Comparison of ENCODE assay signal across 1 cellular context in the genomic region with DNA sequence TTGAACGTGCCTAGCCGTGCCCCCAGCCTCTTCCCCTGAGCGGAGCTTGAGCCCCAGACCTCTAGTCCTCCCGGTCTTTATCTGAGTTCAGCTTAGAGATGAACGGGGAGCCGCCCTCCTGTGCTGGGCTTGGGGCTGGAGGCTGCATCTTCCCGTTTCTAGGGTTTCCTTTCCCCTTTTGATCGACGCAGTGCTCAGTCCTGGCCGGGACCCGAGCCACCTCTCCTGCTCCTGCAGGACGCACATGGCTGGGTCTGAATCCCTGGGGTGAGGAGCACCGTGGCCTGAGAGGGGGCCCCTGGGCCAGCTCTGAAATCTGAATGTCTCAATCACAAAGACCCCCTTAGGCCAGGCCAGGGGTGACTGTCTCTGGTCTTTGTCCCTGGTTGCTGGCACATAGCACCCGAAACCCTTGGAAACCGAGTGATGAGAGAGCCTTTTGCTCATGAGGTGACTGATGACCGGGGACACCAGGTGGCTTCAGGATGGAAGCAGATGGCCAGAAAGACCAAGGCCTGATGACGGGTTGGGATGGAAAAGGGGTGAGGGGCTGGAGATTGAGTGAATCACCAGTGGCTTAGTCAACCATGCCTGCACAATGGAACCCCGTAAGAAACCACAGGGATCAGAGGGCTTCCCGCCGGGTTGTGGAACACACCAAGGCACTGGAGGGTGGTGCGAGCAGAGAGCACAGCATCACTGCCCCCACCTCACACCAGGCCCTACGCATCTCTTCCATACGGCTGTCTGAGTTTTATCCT.
TF ChIP-seq lines count a peak whose summit lies in the region.

No MANE protein-coding gene starts in this region.

TF ChIP-seq in HepG2, 621 proteins besides CTCF, POLR2A, EP300 and RAD21 (continued from another document and continues in another):
- TF ChIP-seq, protein P1, sequence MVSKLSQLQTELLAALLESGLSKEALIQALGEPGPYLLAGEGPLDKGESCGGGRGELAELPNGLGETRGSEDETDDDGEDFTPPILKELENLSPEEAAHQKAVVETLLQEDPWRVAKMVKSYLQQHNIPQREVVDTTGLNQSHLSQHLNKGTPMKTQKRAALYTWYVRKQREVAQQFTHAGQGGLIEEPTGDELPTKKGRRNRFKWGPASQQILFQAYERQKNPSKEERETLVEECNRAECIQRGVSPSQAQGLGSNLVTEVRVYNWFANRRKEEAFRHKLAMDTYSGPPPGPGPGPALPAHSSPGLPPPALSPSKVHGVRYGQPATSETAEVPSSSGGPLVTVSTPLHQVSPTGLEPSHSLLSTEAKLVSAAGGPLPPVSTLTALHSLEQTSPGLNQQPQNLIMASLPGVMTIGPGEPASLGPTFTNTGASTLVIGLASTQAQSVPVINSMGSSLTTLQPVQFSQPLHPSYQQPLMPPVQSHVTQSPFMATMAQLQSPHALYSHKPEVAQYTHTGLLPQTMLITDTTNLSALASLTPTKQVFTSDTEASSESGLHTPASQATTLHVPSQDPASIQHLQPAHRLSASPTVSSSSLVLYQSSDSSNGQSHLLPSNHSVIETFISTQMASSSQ (IDR thresholded peaks at IDR 0.05; ENCODE audit: low read depth), result no peak
- TF ChIP-seq, protein P1 (CRISPR knock-in tag; IDR thresholded peaks at IDR 0.05; ENCODE audit: borderline replicate concordance), result no peak
- TF ChIP-seq, protein P2, sequence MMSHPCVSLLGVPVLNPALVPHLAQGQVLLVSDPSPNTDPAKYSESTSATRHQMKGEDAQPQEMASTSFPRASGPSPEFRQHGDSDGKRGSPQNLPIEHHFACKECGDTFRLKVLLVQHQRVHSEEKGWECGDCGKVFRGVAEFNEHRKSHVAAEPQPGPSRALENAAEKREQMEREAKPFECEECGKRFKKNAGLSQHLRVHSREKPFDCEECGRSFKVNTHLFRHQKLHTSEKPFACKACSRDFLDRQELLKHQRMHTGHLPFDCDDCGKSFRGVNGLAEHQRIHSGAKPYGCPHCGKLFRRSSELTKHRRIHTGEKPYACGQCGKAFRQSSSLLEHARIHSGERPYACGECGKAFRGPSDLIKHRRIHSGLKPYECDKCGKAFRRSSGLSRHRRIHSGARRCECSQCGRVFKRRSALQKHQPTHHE (CRISPR knock-in tag; IDR thresholded peaks at IDR 0.05; ENCODE audit: borderline replicate concordance), result peak; percentile 33; the same call in 1 of the 2 replicates
- TF ChIP-seq JARID2 (CRISPR knock-in tag; IDR thresholded peaks at IDR 0.05; ENCODE audit: insufficient replicate concordance) (no peak), CSRNP1 (CRISPR knock-in tag; IDR thresholded peaks at IDR 0.05) (0 out of 2 replicates have a peak, but pooled peaks have one; percentile 70), SP2 (CRISPR knock-in tag; IDR thresholded peaks at IDR 0.05) (peak; percentile 44; the same call in 1 of the 2 replicates), ZNF354B (CRISPR knock-in tag; IDR thresholded peaks at IDR 0.05) (no peak), RELA (CRISPR knock-in tag; IDR thresholded peaks at IDR 0.05) (no peak), HMGXB3 (CRISPR knock-in tag; IDR thresholded peaks at IDR 0.05; ENCODE audit: borderline replicate concordance) (no peak), ETV5 (CRISPR knock-in tag; IDR thresholded peaks at IDR 0.05; ENCODE audit: borderline replicate concordance) (no peak), ZNF850 (CRISPR knock-in tag; conservative IDR thresholded peaks at IDR 0.05) (no peak), ZNF713 (CRISPR knock-in tag; IDR thresholded peaks at IDR 0.05) (no peak), HOXA3 (CRISPR knock-in tag; IDR thresholded peaks at IDR 0.05) (no peak), ELF1 (CRISPR knock-in tag; IDR thresholded peaks at IDR 0.05) (no peak), ZNF646 (CRISPR knock-in tag; IDR thresholded peaks at IDR 0.05) (no peak), HNRNPL (IDR thresholded peaks at IDR 0.05; ENCODE audit: low read depth, low read length) (no peak), ZNF441 (CRISPR knock-in tag; IDR thresholded peaks at IDR 0.05; ENCODE audit: borderline replicate concordance) (peak; percentile 8; the same call in 1 of the 2 replicates), MAX (IDR thresholded peaks at IDR 0.05) (peak; percentile 17; the same call in 1 of the 2 replicates), ZFP82 (CRISPR knock-in tag; IDR thresholded peaks at IDR 0.05; ENCODE audit: borderline replicate concordance) (no peak), DR1 (CRISPR knock-in tag; IDR thresholded peaks at IDR 0.05) (no peak)
- TF ChIP-seq, protein P3, sequence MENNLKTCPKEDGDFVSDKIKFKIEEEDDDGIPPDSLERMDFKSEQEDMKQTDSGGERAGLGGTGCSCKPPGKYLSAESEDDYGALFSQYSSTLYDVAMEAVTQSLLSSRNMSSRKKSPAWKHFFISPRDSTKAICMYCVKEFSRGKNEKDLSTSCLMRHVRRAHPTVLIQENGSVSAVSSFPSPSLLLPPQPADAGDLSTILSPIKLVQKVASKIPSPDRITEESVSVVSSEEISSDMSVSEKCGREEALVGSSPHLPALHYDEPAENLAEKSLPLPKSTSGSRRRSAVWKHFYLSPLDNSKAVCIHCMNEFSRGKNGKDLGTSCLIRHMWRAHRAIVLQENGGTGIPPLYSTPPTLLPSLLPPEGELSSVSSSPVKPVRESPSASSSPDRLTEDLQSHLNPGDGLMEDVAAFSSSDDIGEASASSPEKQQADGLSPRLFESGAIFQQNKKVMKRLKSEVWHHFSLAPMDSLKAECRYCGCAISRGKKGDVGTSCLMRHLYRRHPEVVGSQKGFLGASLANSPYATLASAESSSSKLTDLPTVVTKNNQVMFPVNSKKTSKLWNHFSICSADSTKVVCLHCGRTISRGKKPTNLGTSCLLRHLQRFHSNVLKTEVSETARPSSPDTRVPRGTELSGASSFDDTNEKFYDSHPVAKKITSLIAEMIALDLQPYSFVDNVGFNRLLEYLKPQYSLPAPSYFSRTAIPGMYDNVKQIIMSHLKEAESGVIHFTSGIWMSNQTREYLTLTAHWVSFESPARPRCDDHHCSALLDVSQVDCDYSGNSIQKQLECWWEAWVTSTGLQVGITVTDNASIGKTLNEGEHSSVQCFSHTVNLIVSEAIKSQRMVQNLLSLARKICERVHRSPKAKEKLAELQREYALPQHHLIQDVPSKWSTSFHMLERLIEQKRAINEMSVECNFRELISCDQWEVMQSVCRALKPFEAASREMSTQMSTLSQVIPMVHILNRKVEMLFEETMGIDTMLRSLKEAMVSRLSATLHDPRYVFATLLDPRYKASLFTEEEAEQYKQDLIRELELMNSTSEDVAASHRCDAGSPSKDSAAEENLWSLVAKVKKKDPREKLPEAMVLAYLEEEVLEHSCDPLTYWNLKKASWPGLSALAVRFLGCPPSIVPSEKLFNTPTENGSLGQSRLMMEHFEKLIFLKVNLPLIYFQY (CRISPR knock-in tag; IDR thresholded peaks at IDR 0.05; ENCODE audit: borderline replicate concordance), result no peak
- TF ChIP-seq, protein P4, sequence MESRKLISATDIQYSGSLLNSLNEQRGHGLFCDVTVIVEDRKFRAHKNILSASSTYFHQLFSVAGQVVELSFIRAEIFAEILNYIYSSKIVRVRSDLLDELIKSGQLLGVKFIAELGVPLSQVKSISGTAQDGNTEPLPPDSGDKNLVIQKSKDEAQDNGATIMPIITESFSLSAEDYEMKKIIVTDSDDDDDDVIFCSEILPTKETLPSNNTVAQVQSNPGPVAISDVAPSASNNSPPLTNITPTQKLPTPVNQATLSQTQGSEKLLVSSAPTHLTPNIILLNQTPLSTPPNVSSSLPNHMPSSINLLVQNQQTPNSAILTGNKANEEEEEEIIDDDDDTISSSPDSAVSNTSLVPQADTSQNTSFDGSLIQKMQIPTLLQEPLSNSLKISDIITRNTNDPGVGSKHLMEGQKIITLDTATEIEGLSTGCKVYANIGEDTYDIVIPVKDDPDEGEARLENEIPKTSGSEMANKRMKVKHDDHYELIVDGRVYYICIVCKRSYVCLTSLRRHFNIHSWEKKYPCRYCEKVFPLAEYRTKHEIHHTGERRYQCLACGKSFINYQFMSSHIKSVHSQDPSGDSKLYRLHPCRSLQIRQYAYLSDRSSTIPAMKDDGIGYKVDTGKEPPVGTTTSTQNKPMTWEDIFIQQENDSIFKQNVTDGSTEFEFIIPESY (CRISPR knock-in tag; IDR thresholded peaks at IDR 0.05), result no peak
